ENCODE assay signal across 8 cellular contexts in the genomic region with DNA sequence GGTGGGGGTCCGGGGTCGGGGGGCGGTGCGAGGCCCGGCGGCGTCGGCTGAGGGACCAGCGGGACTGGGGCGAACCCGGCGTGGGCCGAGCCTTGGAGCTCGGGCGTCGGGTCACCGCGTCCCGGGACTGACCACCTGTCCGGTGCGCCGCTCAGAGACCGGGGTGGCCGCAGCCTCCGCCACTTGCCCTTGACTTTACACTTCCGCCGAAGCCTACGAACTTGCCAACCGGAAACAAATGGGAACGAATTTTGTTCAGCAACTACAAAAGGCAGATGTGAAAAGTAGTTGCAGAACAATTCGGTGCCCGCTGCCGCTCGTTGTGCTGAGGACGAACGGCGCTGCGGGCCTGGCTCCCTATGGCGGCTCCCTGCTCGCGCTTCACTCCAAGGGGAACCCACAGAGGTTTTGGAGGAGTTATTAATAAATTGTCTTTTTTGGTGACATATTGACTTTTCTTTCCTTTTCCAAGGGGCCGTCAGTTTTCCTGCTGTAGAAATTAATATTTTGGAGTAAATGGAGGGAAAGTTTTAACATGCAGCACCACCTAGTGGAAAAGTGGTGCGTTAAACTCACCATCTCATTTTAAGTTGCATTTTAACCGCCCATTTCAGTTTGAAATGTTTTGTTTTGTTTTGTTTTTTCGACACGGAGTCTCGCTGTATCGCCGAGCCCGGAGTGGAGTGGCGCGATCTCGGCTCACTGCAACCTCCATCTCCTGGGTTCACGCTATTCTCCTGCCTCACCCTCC. TPM values are rescaled to one million over a fixed set of nuclear protein-coding genes. Genes with fewer than 3 reads are reported as not detected.
DNase-seq lines count a peak whose midpoint lies in the region; ATAC-seq, FAIRE-seq and TF ChIP-seq lines count a peak whose summit lies in the region.

No MANE protein-coding gene starts in this region.

- DNase-seq in DMS79 treated with DMSO at 0.1 percent for 48 hours (lab: John Stamatoyannopoulos, UW): peak; percentile 53
- DNase-seq in KBM-7: peak; percentile 94
- DNase-seq in SHP77 treated with DMSO at 0.1 percent for 48 hours (lab: John Stamatoyannopoulos, UW): peak; percentile 78
- DNase-seq in activated naive CD4-positive, alpha-beta T cell (lab: John Stamatoyannopoulos, UW): peak in 3 of 4 experiments; percentile 52 to 57 (median 53)
- peak; percentile 50 to 58 for DNase-seq in frontal cortex (ENCODE audit: low spot score in 2 of 2)
- peak in 38 of 56 donors; percentile 26 to 85 (median 66) for DNase-seq in nucleus accumbens (lab: John Stamatoyannopoulos, UW)
- no peak for DNase-seq in thoracic aorta (ENCODE audit: low spot score)

- peak; percentile 24 for ATAC-seq in GM21576 (IDR thresholded peaks at IDR 0.05; ENCODE audit: unreplicated experiment)
- ATAC-seq in thoracic aorta (ENCODE audit: insufficient number of reproducible peaks, low FRiP score, low read depth): peak; percentile 18

- in situ Hi-C loops in KBM-7 (cut with MboI; ENCODE audit: low pct_unique_long_range_greater_than_20kb, low sequenced_read_pairs): no loop called here

- no peaks in the 10 kb centered on the region for H3K9me3 ChIP-seq in thoracic aorta

- TF ChIP-seq CTCF in thoracic aorta (IDR thresholded peaks at IDR 0.05): peak; percentile 68

- no peaks in the 10 kb centered on the region for H3K36me3 ChIP-seq in thoracic aorta

- no peak for FAIRE-seq in frontal cortex (lab: Jason Lieb, UNC)

- peak overlapping the region; percentile 96 to 98 for H3K27ac ChIP-seq in thoracic aorta

- no peaks in the 10 kb centered on the region for H3K27me3 ChIP-seq in thoracic aorta (replicated peaks; ENCODE audit: insufficient read depth)

- H3K4me3 ChIP-seq in thoracic aorta: peak overlapping the region; percentile 89

- H3K4me1 ChIP-seq in thoracic aorta (ENCODE audit: control insufficient read depth in 1 of 2, low read depth in 2 of 2): no peaks in the 10 kb centered on the region

RNA-seq across cellular contexts. Expression of a gene that starts 0.5 kb away (rescaled TPM):
- total RNA-seq in frontal cortex (4.5 TPM), thoracic aorta (10 to 100 TPM in 1 of 2 donors, 1 to 10 TPM in 1; 6.9 to 10.4 TPM)

RNA-seq across cellular contexts. Expression of a gene that starts 31.2 kb away (rescaled TPM):
- 108 TPM for total RNA-seq in frontal cortex
- 100 to 1,000 TPM in 1 of 2 donors, 10 to 100 TPM in 1; 91.2 to 181 TPM for total RNA-seq in thoracic aorta

RNA-seq across cellular contexts. Expression of a gene that starts 59.7 kb away (rescaled TPM):
- total RNA-seq in frontal cortex (90.5 TPM), thoracic aorta (10 to 100 TPM; 63.8 to 71.0 TPM)
